In genomic region chr6:152300517-152300916, GRCh38 we compare ENCODE assay signal across 11 cellular contexts.
A peak's percentile ranks its signal among the peaks of the same experiment; 100 is the strongest.
DNase-seq lines count a peak whose midpoint lies in the region; TF ChIP-seq lines count a peak whose summit lies in the region.
"Had no signal": no experiment of that assay in that cellular context is flagged by ENCODE, and none has a peak within 500 bp of the region (broad histone marks: within the 10 kb centered on the region; RNA-seq: fewer than 3 reads in every experiment).

No MANE protein-coding gene starts in this region.

- peaks cover 34% of the 10 kb centered on the region for H3K4me1 ChIP-seq in OCI-LY3 (ENCODE audit: low read length)
- H3K4me1 ChIP-seq in duodenal mucosa (ENCODE audit: control insufficient read depth in 1 of 2, insufficient read depth in 2 of 2, low read length in 2 of 2): peaks cover 4 to 8% of the 10 kb centered on the region in 2 donors
- H3K4me1 ChIP-seq in neuron (ENCODE audit: insufficient read depth, low read length): no peaks in the 10 kb centered on the region
- H3K4me1 ChIP-seq: prostate gland had no signal

- H4K20me1 ChIP-seq in OCI-LY3 (ENCODE audit: insufficient read depth, low read length): no peaks in the 10 kb centered on the region

- DNase-seq in GM06990 (ENCODE audit: extremely low read depth, insufficient read length) (no peak), HuH-7 (ENCODE audit: low spot score) (no peak), H7 (no peak)
- DNase-seq in activated CD4-positive, CD25-positive, alpha-beta regulatory T cell (lab: John Stamatoyannopoulos, UW): no peak
- no peak for DNase-seq in stimulated activated CD4-positive, alpha-beta T cell treated with anti-CD3 and anti-CD28 coated beads, Interleukin-4, amount 100 ng/mL, for 4 hours
- DNase-seq: NCI-H2107, Right ventricle myocardium superior had no signal

- H3K9me3 ChIP-seq in OCI-LY3 (ENCODE audit: insufficient read depth, low read length): no peaks in the 10 kb centered on the region
- no peaks in the 10 kb centered on the region for H3K9me3 ChIP-seq in duodenal mucosa (ENCODE audit: control insufficient read depth in 1 of 2, low read length in 2 of 2)
- H3K9me3 ChIP-seq in neuron (ENCODE audit: low read length): no peaks in the 10 kb centered on the region
- H3K9me3 ChIP-seq: prostate gland had no signal

- H3K36me3 ChIP-seq in GM06990 (ENCODE audit: control insufficient read depth, insufficient read depth, low read length) (no peaks in the 10 kb centered on the region), OCI-LY3 (replicated peaks; ENCODE audit: low read depth, low read length) (no peaks in the 10 kb centered on the region), duodenal mucosa (ENCODE audit: control insufficient read depth in 1 of 2, insufficient read depth in 2 of 2, low read length in 2 of 2) (no peaks in the 10 kb centered on the region), neuron (ENCODE audit: insufficient read depth, low read length) (no peaks in the 10 kb centered on the region), H7 (replicated peaks; ENCODE audit: control insufficient read depth, insufficient read depth, low read length) (no peaks in the 10 kb centered on the region)
- H3K36me3 ChIP-seq: prostate gland had no signal

- H3K9ac ChIP-seq in OCI-LY3 (ENCODE audit: low read length): no peak overlapping the region
- no peak overlapping the region for H3K9ac ChIP-seq in duodenal mucosa (ENCODE audit: low read depth in 1 of 2, low read length in 2 of 2)

- TF ChIP-seq CTCF in GM06990 (IDR thresholded peaks at IDR 0.05; ENCODE audit: insufficient read depth, low read length, poor library complexity, severe bottlenecking): no peak
- TF ChIP-seq CTCF in OCI-LY3 (IDR thresholded peaks at IDR 0.05; ENCODE audit: low read depth, low read length): no peak

- H3K27me3 ChIP-seq in GM06990 (replicated peaks; ENCODE audit: control insufficient read depth, insufficient read depth, low read length): no peaks in the 10 kb centered on the region
- no peaks in the 10 kb centered on the region for H3K27me3 ChIP-seq in OCI-LY3 (ENCODE audit: low read depth, low read length)
- no peaks in the 10 kb centered on the region for H3K27me3 ChIP-seq in duodenal mucosa (ENCODE audit: control insufficient read depth in 1 of 2, insufficient read depth in 2 of 2, low read length in 2 of 2)
- H3K27me3 ChIP-seq in neuron (ENCODE audit: insufficient read depth, low read length): no peaks in the 10 kb centered on the region
- no peaks in the 10 kb centered on the region for H3K27me3 ChIP-seq in H7 (ENCODE audit: control insufficient read depth, insufficient read depth, low read length)

- H3K27ac ChIP-seq in OCI-LY3 (ENCODE audit: low read length) (no peak overlapping the region), duodenal mucosa (ENCODE audit: low read depth, low read length) (no peak overlapping the region)
- H3K27ac ChIP-seq: prostate gland had no signal

- H2AFZ ChIP-seq in OCI-LY3 (ENCODE audit: low read depth, low read length) (no peak overlapping the region), neuron (ENCODE audit: low read depth, low read length) (no peak overlapping the region)

- H3K4me2 ChIP-seq in OCI-LY3 (ENCODE audit: low read length): peak overlapping the region; percentile 66

- peak overlapping the region; percentile 82 for H3K4me3 ChIP-seq in GM06990 (replicated peaks; ENCODE audit: low read depth, low read length)
- peak overlapping the region; percentile 88; the same call in 1 of the 2 replicates for H3K4me3 ChIP-seq in OCI-LY3 (ENCODE audit: low read length)
- H3K4me3 ChIP-seq in duodenal mucosa (ENCODE audit: low read depth in 1 of 2, low read length in 2 of 2): peak overlapping the region; percentile 23 to 76
- peak overlapping the region; percentile 58 for H3K4me3 ChIP-seq in neuron (ENCODE audit: low read length)
- no peak overlapping the region for H3K4me3 ChIP-seq in H7 (ENCODE audit: insufficient read depth, low read depth, low read length)

- no peaks in the 10 kb centered on the region for H3K79me2 ChIP-seq in OCI-LY3 (ENCODE audit: low read length)
